15 cellular contexts compared by ENCODE assay signal in genomic region chr18:10244341-10244740, GRCh38.
"Had no signal": no experiment of that assay in that cellular context is flagged by ENCODE, and none has a peak within 500 bp of the region (broad histone marks: within the 10 kb centered on the region; RNA-seq: fewer than 3 reads in every experiment).

No MANE protein-coding gene starts in this region.

- ATAC-seq: effector memory CD8-positive, alpha-beta T cell; gastroesophageal sphincter; naive thymus-derived CD4-positive, alpha-beta T cell had no signal

- H3K27me3 ChIP-seq: esophagus squamous epithelium, ovary, vagina had no signal

- H3K27ac ChIP-seq: ovary had no signal

- H3K36me3 ChIP-seq: esophagus squamous epithelium, gastroesophageal sphincter, ovary, vagina had no signal

- FAIRE-seq: small intestine had no signal

- H3K4me3 ChIP-seq: esophagus squamous epithelium, gastroesophageal sphincter, ovary, vagina had no signal

- DNase-seq: cortex of kidney; effector memory CD8-positive, alpha-beta T cell; esophagus squamous epithelium; foreskin fibroblast; immature natural killer cell; mammary epithelial cell; naive thymus-derived CD4-positive, alpha-beta T cell; ovary; right cardiac atrium; small intestine; stimulated activated CD4-positive, alpha-beta T cell treated with anti-CD3 and anti-CD28 coated beads, Interleukin-12 subunit alpha, Interleukin-12 subunit beta, amount 100 ng/mL, for 4 hours; stimulated activated naive CD4-positive, alpha-beta T cell; trophoblast cell had no signal

- H3K9me3 ChIP-seq: esophagus squamous epithelium, gastroesophageal sphincter, ovary, vagina had no signal
